ENCODE assay signal across 1 cellular context in genomic region chr4:122083356-122083755, GRCh38.
TF ChIP-seq lines count a peak whose summit lies in the region.

No MANE protein-coding gene starts in this region.

TF ChIP-seq in GM23338, 12 proteins besides CTCF, POLR2A, EP300 and RAD21 (continued from another document):
- TF ChIP-seq ETS1 (IDR thresholded peaks at IDR 0.05) (no peak), POLR2AphosphoS5 (IDR thresholded peaks at IDR 0.05; ENCODE audit: low read depth) (no peak), CREB1 (CRISPR knock-in tag; IDR thresholded peaks at IDR 0.05; ENCODE audit: low read depth) (no peak), ZNF331 (CRISPR knock-in tag; IDR thresholded peaks at IDR 0.05; ENCODE audit: low read depth) (no peak), JUNB (IDR thresholded peaks at IDR 0.05; ENCODE audit: unreplicated experiment) (no peak)
TF ChIP-seq in GM23338: peak in this region for 0.
